Comparison of ENCODE assay signal across 14 cellular contexts in genomic region chr1:116497660-116498059, GRCh38.
A peak's percentile ranks its signal among the peaks of the same experiment; 100 is the strongest.
DNase-seq lines count a peak whose midpoint lies in the region; ATAC-seq and TF ChIP-seq lines count a peak whose summit lies in the region.
"Had no signal": no experiment of that assay in that cellular context is flagged by ENCODE, and none has a peak within 500 bp of the region (broad histone marks: within the 10 kb centered on the region; RNA-seq: fewer than 3 reads in every experiment).

No MANE protein-coding gene starts in this region.

- peak overlapping the region in 3 of 4 donors; percentile 54 to 83 (median 81) for H3K27ac ChIP-seq in body of pancreas
- H3K27ac ChIP-seq in upper lobe of right lung = peak overlapping the region; percentile 55

- no peak for TF ChIP-seq POLR2A in body of pancreas (IDR thresholded peaks at IDR 0.05)

- TF ChIP-seq CTCF in body of pancreas (IDR thresholded peaks at IDR 0.05) (no peak), upper lobe of right lung (IDR thresholded peaks at IDR 0.05) (no peak), BE2C (IDR thresholded peaks at IDR 0.05; ENCODE audit: low read depth, low read length) (no peak)

- H3K9me3 ChIP-seq in body of pancreas (no peaks in the 10 kb centered on the region), upper lobe of right lung (no peaks in the 10 kb centered on the region), BE2C (no peaks in the 10 kb centered on the region)
- H3K9me3 ChIP-seq: tibial nerve had no signal

- no peak overlapping the region for H3K4me3 Mint-ChIP-seq in stimulated activated naive CD8-positive, alpha-beta T cell treated with anti-CD3 and anti-CD28 coated beads, Interleukin-15, amount 100 ng/mL, for 72 hours
- H3K4me3 Mint-ChIP-seq: activated CD4-positive, alpha-beta T cell treated with anti-CD3 and anti-CD28 coated beads, Interleukin-2, amount 10 ng/mL, durations not matched to agents 7 days and 5 days; effector memory CD8-positive, alpha-beta T cell had no signal

- H3K36me3 ChIP-seq in body of pancreas (replicated peaks in 1 of 2; ENCODE audit: insufficient read depth in 1 of 2, low read depth in 2 of 2) (no peaks in the 10 kb centered on the region), upper lobe of right lung (no peaks in the 10 kb centered on the region), BE2C (no peaks in the 10 kb centered on the region)
- H3K36me3 ChIP-seq: tibial nerve had no signal

- no peaks in the 10 kb centered on the region for H3K27me3 Mint-ChIP-seq in stimulated activated naive CD8-positive, alpha-beta T cell treated with anti-CD3 and anti-CD28 coated beads, Interleukin-15, amount 100 ng/mL, for 72 hours
- H3K27me3 Mint-ChIP-seq: activated CD4-positive, alpha-beta T cell treated with anti-CD3 and anti-CD28 coated beads, Interleukin-2, amount 10 ng/mL, durations not matched to agents 7 days and 5 days; effector memory CD8-positive, alpha-beta T cell had no signal

- H3K4me1 ChIP-seq in body of pancreas (peaks cover 64% of the 10 kb centered on the region), upper lobe of right lung (peaks cover 36% of the 10 kb centered on the region), BE2C (peaks cover 4% of the 10 kb centered on the region; the same call in 1 of the 2 replicates)

- no peaks in the 10 kb centered on the region for H3K27me3 ChIP-seq in body of pancreas
- no peaks in the 10 kb centered on the region for H3K27me3 ChIP-seq in upper lobe of right lung
- no peaks in the 10 kb centered on the region for H3K27me3 ChIP-seq in BE2C
- H3K27me3 ChIP-seq: tibial nerve had no signal

- WGBS in body of pancreas, 2 donors = 84 to 87% methylated on average over 4 of the region's 4 CpGs

- DNase-seq in stimulated activated naive CD8-positive, alpha-beta T cell treated with anti-CD3 and anti-CD28 coated beads, Interleukin-15, Interleukin-2, amounts not matched to agents 100 U/mL and 50 U/mL, for 24 hours = no peak
- no peak for DNase-seq in stimulated activated naive CD8-positive, alpha-beta T cell treated with anti-CD3 and anti-CD28 coated beads, Interleukin-15, amount 100 ng/mL, for 72 hours
- DNase-seq in body of pancreas = no peak
- DNase-seq in medulla oblongata (ENCODE audit: extremely low spot score) = peak; percentile 33
- no peak for DNase-seq in upper lobe of right lung
- no peak for DNase-seq in stimulated activated naive CD4-positive, alpha-beta T cell treated with Interleukin-2 at 50 U/mL for 16 hours (lab: John Stamatoyannopoulos, UW)
- DNase-seq in germinal center (ENCODE audit: low spot score) = no peak
- DNase-seq in BE2C = no peak
- DNase-seq: activated CD4-positive, alpha-beta T cell treated with anti-CD3 and anti-CD28 coated beads, Interleukin-2, amount 10 ng/mL, durations not matched to agents 7 days and 5 days; anterior cingulate cortex; Calu3; effector memory CD8-positive, alpha-beta T cell; glutamatergic neuron had no signal

- H3K9me3 Mint-ChIP-seq in stimulated activated naive CD8-positive, alpha-beta T cell treated with anti-CD3 and anti-CD28 coated beads, Interleukin-15, amount 100 ng/mL, for 72 hours = no peaks in the 10 kb centered on the region
- H3K9me3 Mint-ChIP-seq: activated CD4-positive, alpha-beta T cell treated with anti-CD3 and anti-CD28 coated beads, Interleukin-2, amount 10 ng/mL, durations not matched to agents 7 days and 5 days; effector memory CD8-positive, alpha-beta T cell had no signal

- no peak overlapping the region for H3K27ac Mint-ChIP-seq in stimulated activated naive CD8-positive, alpha-beta T cell treated with anti-CD3 and anti-CD28 coated beads, Interleukin-15, amount 100 ng/mL, for 72 hours

- peaks cover 41% of the 10 kb centered on the region for H3K4me1 Mint-ChIP-seq in stimulated activated naive CD8-positive, alpha-beta T cell treated with anti-CD3 and anti-CD28 coated beads, Interleukin-15, amount 100 ng/mL, for 72 hours

- H3K4me3 ChIP-seq in body of pancreas (no peak overlapping the region), upper lobe of right lung (no peak overlapping the region), BE2C (ENCODE audit: low read depth, low read length) (no peak overlapping the region)
- H3K4me3 ChIP-seq: tibial nerve had no signal

- intact Hi-C loops in body of pancreas (cut with DNase I) (no loop called here), upper lobe of right lung (cut with DNase I) (loop anchor here (10.0 kb wide), 1 partner anchor 333 kb away; no protein-coding TSS in a partner anchor)

- peak; percentile 21 for ATAC-seq in stimulated activated naive CD8-positive, alpha-beta T cell treated with anti-CD3 and anti-CD28 coated beads, Interleukin-15, Interleukin-2, amounts not matched to agents 100 U/mL and 50 U/mL, for 24 hours
- no peak for ATAC-seq in stimulated activated naive CD8-positive, alpha-beta T cell treated with anti-CD3 and anti-CD28 coated beads, Interleukin-15, amount 100 ng/mL, for 72 hours
- ATAC-seq in body of pancreas = no peak
- peak; percentile 68 for ATAC-seq in upper lobe of right lung
- ATAC-seq: effector memory CD8-positive, alpha-beta T cell had no signal

Comparison
In these comparisons a context has a peak if more than half of its experiments do, and no peak if none do; other contexts are left out.
1. ATAC-seq: peak in stimulated activated naive CD8-positive, alpha-beta T cell treated with anti-CD3 and anti-CD28 coated beads, Interleukin-15, Interleukin-2, amounts not matched to agents 100 U/mL and 50 U/mL, for 24 hours (single experiment) and upper lobe of right lung (single experiment); none in stimulated activated naive CD8-positive, alpha-beta T cell treated with anti-CD3 and anti-CD28 coated beads, Interleukin-15, amount 100 ng/mL, for 72 hours (single experiment) and body of pancreas (single experiment).